Comparison of ENCODE assay signal across 8 cellular contexts in genomic region chr1:114780344-114781226, GRCh38. TPM values are rescaled to one million over a fixed set of nuclear protein-coding genes. Genes with fewer than 3 reads are reported as not detected.
A peak's percentile ranks its signal among the peaks of the same experiment; 100 is the strongest.
DNase-seq lines count a peak whose midpoint lies in the region; ATAC-seq and TF ChIP-seq lines count a peak whose summit lies in the region.

SIKE1 (minus strand) TSS chr1:114780685; CDS start chr1:114780607, 78 bp downstream.

- H3K36me3 ChIP-seq in KOPT-K1 (ENCODE audit: insufficient read depth, low read length) = peaks cover 34% of the 10 kb centered on the region
- peaks cover 0 to 31% (median 0%) of the 10 kb centered on the region in 3 donors for H3K36me3 ChIP-seq in Peyer's patch
- H3K36me3 ChIP-seq in esophagus squamous epithelium = peaks cover 0 to 32% (median 0%) of the 10 kb centered on the region in 3 donors

- no peaks in the 10 kb centered on the region for H3K27me3 Mint-ChIP-seq in activated T-cell treated with anti-CD3 and anti-CD28 coated beads, Interleukin-2, amount 50 U/mL, for 72 hours (ENCODE audit: low read depth)

- H3K27ac Mint-ChIP-seq in activated T-cell treated with anti-CD3 and anti-CD28 coated beads, Interleukin-2, amount 50 U/mL, for 72 hours = peak within 1 kb of the TSS; percentile 99

- H3K27ac ChIP-seq in KOPT-K1 (ENCODE audit: low read depth, low read length, poor library complexity, severe bottlenecking) = peak within 1 kb of the TSS; percentile 76
- H3K27ac ChIP-seq in Peyer's patch = peak within 1 kb of the TSS; percentile 86 to 95 (median 90)
- H3K27ac ChIP-seq in esophagus squamous epithelium = peak within 1 kb of the TSS; percentile 92 to 96 (median 92)

- intact Hi-C loops in esophagus squamous epithelium (cut with DNase I) = no loop called here

- no peaks in the 10 kb centered on the region for H3K27me3 ChIP-seq in Peyer's patch
- H3K27me3 ChIP-seq in esophagus squamous epithelium = peaks cover 0 to 15% (median 0%) of the 10 kb centered on the region in 4 donors

- DNase-seq in DMS79 (lab: John Stamatoyannopoulos, UW) (peak; percentile 91), Peyer's patch (peak; percentile 92 to 98 (median 96)), esophagus squamous epithelium (lab: John Stamatoyannopoulos, UW) (peak; percentile 73), myocyte (ENCODE audit: low read depth) (peak; percentile 98)
- peak; percentile 95 for DNase-seq in activated T-cell treated with anti-CD3 and anti-CD28 coated beads, Interleukin-2, amount 50 U/mL, for 72 hours
- DNase-seq in stimulated activated CD8-positive, alpha-beta memory T cell treated with anti-CD3 and anti-CD28 coated beads, Interleukin-7, amount 100 ng/mL, for 48 hours (ENCODE audit: extremely low read depth in 1 of 2, low read depth in 1 of 2) = peak; percentile 82 to 96

- peaks cover 6 to 18% of the 10 kb centered on the region in 2 donors for H3K36me3 Mint-ChIP-seq in activated T-cell treated with anti-CD3 and anti-CD28 coated beads, Interleukin-2, amount 50 U/mL, for 72 hours (ENCODE audit: insufficient read depth in 2 of 2)

- TF ChIP-seq CTCF in Peyer's patch (IDR thresholded peaks at IDR 0.05) (peak in 2 of 6 experiments; percentile 16 to 35), esophagus squamous epithelium (IDR thresholded peaks at IDR 0.05) (peak in 2 of 6 experiments; percentile 9 to 24)

- H3K4me3 ChIP-seq in Peyer's patch (peak within 1 kb of the TSS; percentile 62 to 87 (median 72)), esophagus squamous epithelium (peak within 1 kb of the TSS; percentile 72 to 92 (median 83))

- H3K9me3 ChIP-seq in KOPT-K1 (ENCODE audit: insufficient read depth, low read length, poor library complexity, severe bottlenecking) = peaks cover under 1% of the 10 kb centered on the region
- H3K9me3 ChIP-seq in Peyer's patch = no peaks in the 10 kb centered on the region
- H3K9me3 ChIP-seq in esophagus squamous epithelium = no peaks in the 10 kb centered on the region

- ATAC-seq in GM21786 (IDR thresholded peaks at IDR 0.05; ENCODE audit: unreplicated experiment) = peak; percentile 99
- ATAC-seq in activated T-cell treated with anti-CD3 and anti-CD28 coated beads, Interleukin-2, amount 50 U/mL, for 72 hours (replicated peaks in 1 of 2) = peak; percentile 98 to 99

- WGBS in esophagus squamous epithelium, 2 donors = 22 to 32% methylated on average over 31 to 41 of the region's 53 CpGs

- peaks cover 0 to 2% of the 10 kb centered on the region in 2 donors for H3K9me3 Mint-ChIP-seq in activated T-cell treated with anti-CD3 and anti-CD28 coated beads, Interleukin-2, amount 50 U/mL, for 72 hours

- H3K4me1 Mint-ChIP-seq in activated T-cell treated with anti-CD3 and anti-CD28 coated beads, Interleukin-2, amount 50 U/mL, for 72 hours (ENCODE audit: low read depth) = peaks cover 28% of the 10 kb centered on the region

- peak within 1 kb of the TSS; percentile 95 to 100 for H3K4me3 Mint-ChIP-seq in activated T-cell treated with anti-CD3 and anti-CD28 coated beads, Interleukin-2, amount 50 U/mL, for 72 hours

- H3K4me1 ChIP-seq in Peyer's patch = peaks cover 0 to 12% (median 3%) of the 10 kb centered on the region in 4 donors
- peaks cover 6 to 25% (median 10%) of the 10 kb centered on the region in 3 donors for H3K4me1 ChIP-seq in esophagus squamous epithelium

- TF ChIP-seq POLR2A in Peyer's patch (IDR thresholded peaks at IDR 0.05) (peak; percentile 87 to 88), esophagus squamous epithelium (IDR thresholded peaks at IDR 0.05) (peak in 2 of 4 donors; percentile 79 to 82)

RNA-seq across cellular contexts. Expression of gene SIKE1, which starts in this region (rescaled TPM):
- total RNA-seq in Peyer's patch = 10 to 100 TPM; 23.1 to 29.2 (median 25.9) TPM
- total RNA-seq in activated T-cell treated with anti-CD3 and anti-CD28 coated beads, Interleukin-2, amount 50 U/mL, for 72 hours = 10 to 100 TPM; 55.7 to 64.7 TPM
- 10 to 100 TPM; 18.3 to 50.0 (median 42.1) TPM for total RNA-seq in esophagus squamous epithelium
- total RNA-seq in myocyte = 26.7 and 43.4 TPM in 2 replicates
- polyA plus RNA-seq in myocyte (2012) = 25.3 TPM

Comparison
In these comparisons a context has a peak if more than half of its experiments do, and no peak if none do; other contexts are left out.
1. Peak in every context shown above with its lines: DNase-seq, ATAC-seq, H3K4me3 ChIP-seq and H3K27ac ChIP-seq.